17 cellular contexts compared by ENCODE assay signal in genomic region chr14:68888025-68888850, GRCh38.
DNase-seq lines count a peak whose midpoint lies in the region; ATAC-seq and TF ChIP-seq lines count a peak whose summit lies in the region.
"Had no signal": no experiment of that assay in that cellular context is flagged by ENCODE, and none has a peak within 500 bp of the region (broad histone marks: within the 10 kb centered on the region; RNA-seq: fewer than 3 reads in every experiment).

No MANE protein-coding gene starts in this region.

- no peak overlapping the region for H3K56ac ChIP-seq in mesendoderm (ENCODE audit: low read length)

- H3K27ac ChIP-seq in coronary artery = peak overlapping the region in 1 of 2 donors; percentile 81
- no peak overlapping the region for H3K27ac ChIP-seq in left lung
- no peak overlapping the region for H3K27ac ChIP-seq in mesendoderm (ENCODE audit: low read depth, low read length)
- H3K27ac ChIP-seq: colonic mucosa, lower lobe of right lung had no signal

- H3K9me3 ChIP-seq in left lung = no peaks in the 10 kb centered on the region
- H3K9me3 ChIP-seq: colonic mucosa, lower lobe of right lung had no signal

- no peak overlapping the region for H3K23ac ChIP-seq in mesendoderm (ENCODE audit: low read length)

- H3K4me3 ChIP-seq in coronary artery = no peak overlapping the region
- H3K4me3 ChIP-seq in left lung = no peak overlapping the region
- no peak overlapping the region for H3K4me3 ChIP-seq in mesendoderm (ENCODE audit: low read length)
- H3K4me3 ChIP-seq: colonic mucosa, K562, lower lobe of right lung had no signal

- H3K79me2 ChIP-seq in mesendoderm (ENCODE audit: control insufficient read depth, insufficient read depth, low read length) = no peaks in the 10 kb centered on the region

- H3K27me3 ChIP-seq in left lung (no peaks in the 10 kb centered on the region), mesendoderm (ENCODE audit: insufficient read depth, low read length, poor library complexity) (no peaks in the 10 kb centered on the region)
- H3K27me3 ChIP-seq: colonic mucosa had no signal

- no peak overlapping the region for H2BK120ac ChIP-seq in mesendoderm (ENCODE audit: low read depth, low read length)

- peak overlapping the region; percentile 35 for H3K27ac Mint-ChIP-seq in stimulated activated effector memory CD8-positive, alpha-beta T cell treated with anti-CD3 and anti-CD28 coated beads, Interleukin-12 subunit alpha, Interleukin-12 subunit beta, amount 100 ng/mL, for 72 hours
- H3K27ac Mint-ChIP-seq: B cell had no signal

- peaks cover 7% of the 10 kb centered on the region for H3K36me3 Mint-ChIP-seq in stimulated activated effector memory CD8-positive, alpha-beta T cell treated with anti-CD3 and anti-CD28 coated beads, Interleukin-12 subunit alpha, Interleukin-12 subunit beta, amount 100 ng/mL, for 72 hours

- no peak overlapping the region for H3K18ac ChIP-seq in mesendoderm (ENCODE audit: low read length)

- no peak overlapping the region for H2BK5ac ChIP-seq in mesendoderm (ENCODE audit: low read length)

- no peak overlapping the region for H2BK15ac ChIP-seq in mesendoderm (replicated peaks; ENCODE audit: low read depth)

- H3K79me1 ChIP-seq in mesendoderm (ENCODE audit: low read length) = no peaks in the 10 kb centered on the region

- no peaks in the 10 kb centered on the region for H3K4me1 Mint-ChIP-seq in stimulated activated effector memory CD8-positive, alpha-beta T cell treated with anti-CD3 and anti-CD28 coated beads, Interleukin-12 subunit alpha, Interleukin-12 subunit beta, amount 100 ng/mL, for 72 hours
- H3K4me1 Mint-ChIP-seq: B cell had no signal

- intact Hi-C loops in left lung (cut with DNase I) = no loop called here

- H4K8ac ChIP-seq in mesendoderm (ENCODE audit: low read depth, low read length) = no peak overlapping the region

- H4K5ac ChIP-seq in mesendoderm (ENCODE audit: low read length) = no peak overlapping the region

- peak; percentile 56 for DNase-seq in amniotic epithelial cell (ENCODE audit: low read depth)
- DNase-seq in coronary artery (ENCODE audit: low spot score) = peak; percentile 74
- DNase-seq in left lung = peak; percentile 19 to 48
- DNase-seq in stimulated activated effector memory CD8-positive, alpha-beta T cell treated with anti-CD3 and anti-CD28 coated beads, Interleukin-12 subunit alpha, Interleukin-12 subunit beta, amount 100 ng/mL, for 72 hours (ENCODE audit: low spot score in 2 of 2) = no peak
- DNase-seq in mesendoderm = no peak
- no peak for DNase-seq in MV-4-11 (lab: John Stamatoyannopoulos, UW)
- DNase-seq: activated naive CD4-positive, alpha-beta T cell treated with Interleukin-2 at 50 U/mL for 16 hours; colonic mucosa; DMS 273 treated with DMSO at 0.1 percent for 48 hours; GOT3; hippocampal formation; lower lobe of right lung; stimulated activated CD4-positive, alpha-beta T cell treated with anti-CD3 and anti-CD28 coated beads, Interleukin-12 subunit alpha, Interleukin-12 subunit beta, amount 100 ng/mL, for 4 hours had no signal

- H3K9ac ChIP-seq in mesendoderm (ENCODE audit: low read length) = no peak overlapping the region

- H3K9me3 Mint-ChIP-seq in stimulated activated effector memory CD8-positive, alpha-beta T cell treated with anti-CD3 and anti-CD28 coated beads, Interleukin-12 subunit alpha, Interleukin-12 subunit beta, amount 100 ng/mL, for 72 hours = no peaks in the 10 kb centered on the region

- TF ChIP-seq CTCF in coronary artery (IDR thresholded peaks at IDR 0.05) = no peak
- no peak for TF ChIP-seq CTCF in left lung (IDR thresholded peaks at IDR 0.05)

- H3K4me1 ChIP-seq in left lung (no peaks in the 10 kb centered on the region), mesendoderm (ENCODE audit: control insufficient read depth, low read depth, low read length) (no peaks in the 10 kb centered on the region)
- H3K4me1 ChIP-seq: colonic mucosa, lower lobe of right lung had no signal

- H3K4me2 ChIP-seq in mesendoderm (ENCODE audit: low read length) = no peak overlapping the region

- ATAC-seq in left lung (no peak), HG02852 (IDR thresholded peaks at IDR 0.05; ENCODE audit: unreplicated experiment) (no peak), GM19397 (IDR thresholded peaks at IDR 0.05; ENCODE audit: unreplicated experiment) (no peak)
- ATAC-seq in stimulated activated effector memory CD8-positive, alpha-beta T cell treated with anti-CD3 and anti-CD28 coated beads, Interleukin-12 subunit alpha, Interleukin-12 subunit beta, amount 100 ng/mL, for 72 hours = no peak
- ATAC-seq: K562, lower lobe of right lung had no signal

- no peak overlapping the region for H2AK5ac ChIP-seq in mesendoderm (ENCODE audit: low read length)

- H3K4me3 Mint-ChIP-seq in stimulated activated effector memory CD8-positive, alpha-beta T cell treated with anti-CD3 and anti-CD28 coated beads, Interleukin-12 subunit alpha, Interleukin-12 subunit beta, amount 100 ng/mL, for 72 hours = no peak overlapping the region
- H3K4me3 Mint-ChIP-seq: B cell had no signal

- no peak overlapping the region for H3K4ac ChIP-seq in mesendoderm (ENCODE audit: low read depth, low read length)

- WGBS in mesendoderm (ENCODE audit: extremely low coverage, insufficient coverage, low lambda C conversion rate) = no CpG with 5 or more reads among the region's 20 CpGs

- peaks cover 0 to 98% of the 10 kb centered on the region in 2 donors for H3K36me3 ChIP-seq in left lung
- peaks cover 25% of the 10 kb centered on the region for H3K36me3 ChIP-seq in mesendoderm (ENCODE audit: control insufficient read depth, insufficient read depth, low read length)

Comparison
In these comparisons a context has a peak if more than half of its experiments do, and no peak if none do; other contexts are left out.
1. DNase-seq: peak in amniotic epithelial cell (single experiment), coronary artery (single experiment) and left lung (2 of 2); none in stimulated activated effector memory CD8-positive, alpha-beta T cell treated with anti-CD3 and anti-CD28 coated beads, Interleukin-12 subunit alpha, Interleukin-12 subunit beta, amount 100 ng/mL, for 72 hours (0 of 2), mesendoderm (single experiment) and MV-4-11 (single experiment).